In the genomic region with DNA sequence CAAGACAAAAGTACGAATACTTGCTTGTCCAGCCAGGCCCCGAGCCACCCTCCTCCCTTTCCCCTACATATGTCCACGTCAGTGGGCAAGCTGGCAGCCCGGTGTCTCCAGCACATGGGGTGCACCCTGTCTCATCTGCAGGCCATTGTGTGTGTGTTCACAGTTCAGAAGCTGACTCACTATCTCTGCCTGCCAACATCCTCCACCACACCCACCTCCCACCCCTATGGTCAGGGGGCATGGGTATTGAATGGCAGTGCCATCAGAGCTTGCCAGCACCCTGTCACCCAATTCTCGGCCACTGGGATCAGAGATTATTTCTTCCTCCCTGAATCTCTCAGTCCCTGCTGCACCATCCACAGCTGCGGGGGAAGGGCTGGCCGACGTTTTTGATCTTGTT, we compare ENCODE assay signal across 1 cellular context.
TF ChIP-seq lines count a peak whose summit lies in the region.

No MANE protein-coding gene starts in this region.

TF ChIP-seq in SK-N-SH treated with all-trans-retinoic acid at 6 μM for 48 hours, 23 proteins besides CTCF, POLR2A, EP300 and RAD21 (continued from another document):
- TF ChIP-seq ZNF8 (CRISPR knock-in tag; IDR thresholded peaks at IDR 0.05), result no peak
- no peak for TF ChIP-seq ZFP30 (CRISPR knock-in tag; IDR thresholded peaks at IDR 0.05)
- TF ChIP-seq GLIS3 (CRISPR knock-in tag; IDR thresholded peaks at IDR 0.05), result no peak
